ENCODE assay signal across 2 cellular contexts in the genomic region with DNA sequence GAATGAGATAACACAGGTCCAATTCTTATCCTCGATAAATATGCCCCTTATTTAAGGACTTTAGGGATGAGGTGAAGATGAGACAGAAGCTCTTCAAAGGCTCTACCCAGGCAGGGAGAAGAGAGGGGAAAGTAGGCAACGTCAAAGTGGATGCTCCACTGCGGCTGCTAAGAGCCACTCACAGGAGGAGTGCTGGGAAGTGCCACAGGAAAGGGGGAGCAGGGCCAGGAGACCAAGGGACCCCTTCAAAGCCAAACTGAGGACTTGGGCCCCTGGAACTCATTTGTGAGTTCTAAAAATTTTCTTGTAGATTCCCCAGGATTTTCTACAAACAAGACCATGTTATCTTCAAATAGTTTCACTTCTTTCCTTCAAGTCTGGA.
TF ChIP-seq lines count a peak whose summit lies in the region.

No MANE protein-coding gene starts in this region.

TF ChIP-seq in SK-N-SH, 30 proteins besides CTCF, POLR2A, EP300 and RAD21:
- TF ChIP-seq ZBTB33 (IDR thresholded peaks at IDR 0.05; ENCODE audit: borderline replicate concordance, low read depth), result no peak
- no peak for TF ChIP-seq FOXM1 (IDR thresholded peaks at IDR 0.05; ENCODE audit: low read depth)
- no peak for TF ChIP-seq GABPA (IDR thresholded peaks at IDR 0.05; ENCODE audit: low read depth)
- TF ChIP-seq IRF3 (IDR thresholded peaks at IDR 0.05; ENCODE audit: low read depth, low read length), result no peak
- TF ChIP-seq NRF1 (IDR thresholded peaks at IDR 0.05; ENCODE audit: low read depth, low read length), result no peak

TF ChIP-seq in SK-N-SH treated with all-trans-retinoic acid at 6 μM for 48 hours, 23 proteins besides CTCF, POLR2A, EP300 and RAD21 (continued from another document):
- no peak for TF ChIP-seq TCF4 (CRISPR knock-in tag; IDR thresholded peaks at IDR 0.05; ENCODE audit: borderline replicate concordance)
TF ChIP-seq in SK-N-SH treated with all-trans-retinoic acid at 6 μM for 48 hours: peak in this region for 0.
